ENCODE assay signal across 8 cellular contexts in genomic region chr16:79601092-79601977, GRCh38. TPM values are rescaled to one million over a fixed set of nuclear protein-coding genes. Genes with fewer than 3 reads are reported as not detected.
DNase-seq lines count a peak whose midpoint lies in the region; ATAC-seq and TF ChIP-seq lines count a peak whose summit lies in the region.

No MANE protein-coding gene starts in this region.

- TF ChIP-seq CTCF in AG04449 (IDR thresholded peaks at IDR 0.05; ENCODE audit: insufficient read depth, low read length, missing control alignments) (no peak), fibroblast of pulmonary artery (IDR thresholded peaks at IDR 0.05; ENCODE audit: low read length, missing control alignments) (no peak), natural killer cell (IDR thresholded peaks at IDR 0.05) (no peak)

- H3K27me3 Mint-ChIP-seq in activated T-cell treated with anti-CD3 and anti-CD28 coated beads, Interleukin-2, amount 50 U/mL, for 4 hours (ENCODE audit: low read depth) = peaks cover 8% of the 10 kb centered on the region
- peaks cover 0 to 19% of the 10 kb centered on the region in 2 donors for H3K27me3 Mint-ChIP-seq in natural killer cell (ENCODE audit: low read depth in 2 of 2)

- POLR2A ChIA-PET in AG04449 (lab: Yijun Ruan, JAX) = no interaction called here

- peaks cover 4% of the 10 kb centered on the region for H3K36me3 Mint-ChIP-seq in activated T-cell treated with anti-CD3 and anti-CD28 coated beads, Interleukin-2, amount 50 U/mL, for 4 hours (ENCODE audit: insufficient read depth)
- no peaks in the 10 kb centered on the region for H3K36me3 Mint-ChIP-seq in natural killer cell

- DNase-seq in AG04449 (ENCODE audit: low read depth, low spot score) (no peak), HPDE6-E6E7 (ENCODE audit: extremely low spot score) (peak; percentile 48), fibroblast of pulmonary artery (ENCODE audit: low read depth) (peak; percentile 10), natural killer cell (peak; percentile 41), GOT3 (lab: John Stamatoyannopoulos, UW) (no peak)
- DNase-seq in activated T-cell treated with anti-CD3 and anti-CD28 coated beads, Interleukin-2, amount 50 U/mL, for 4 hours = no peak

- CTCF ChIA-PET in AG04449 (lab: Yijun Ruan, JAX) = interaction anchor here (0.7 to 3.4 kb wide), 7 partner anchors 11 to 1479 kb away, joined by 3 to 12 read pairs (median 3); no protein-coding TSS in a partner anchor

- peak overlapping the region; percentile 89 to 96 for H3K27ac Mint-ChIP-seq in natural killer cell

- intact Hi-C loops in natural killer cell (cut with micrococcal nuclease) = loop anchor here (5.0 to 10.0 kb wide), 6 partner anchors 217 to 1467 kb away; no protein-coding TSS in a partner anchor

- peaks cover 34% of the 10 kb centered on the region for H3K4me1 Mint-ChIP-seq in activated T-cell treated with anti-CD3 and anti-CD28 coated beads, Interleukin-2, amount 50 U/mL, for 4 hours (ENCODE audit: low read depth)
- peaks cover 33 to 36% of the 10 kb centered on the region in 2 donors for H3K4me1 Mint-ChIP-seq in natural killer cell

- no peaks in the 10 kb centered on the region for H3K9me3 Mint-ChIP-seq in activated T-cell treated with anti-CD3 and anti-CD28 coated beads, Interleukin-2, amount 50 U/mL, for 4 hours
- H3K9me3 Mint-ChIP-seq in natural killer cell = no peaks in the 10 kb centered on the region

- H3K4me3 ChIP-seq in AG04449 (ENCODE audit: low read depth, low read length) = peak overlapping the region; percentile 28
- peak overlapping the region; percentile 45 for H3K4me3 ChIP-seq in fibroblast of pulmonary artery (replicated peaks; ENCODE audit: low read depth, low read length)

- peak overlapping the region; percentile 95 for H3K4me3 Mint-ChIP-seq in activated T-cell treated with anti-CD3 and anti-CD28 coated beads, Interleukin-2, amount 50 U/mL, for 4 hours
- peak overlapping the region; percentile 99 for H3K4me3 Mint-ChIP-seq in natural killer cell

- peak; percentile 1 to 3 for ATAC-seq in activated T-cell treated with anti-CD3 and anti-CD28 coated beads, Interleukin-2, amount 50 U/mL, for 4 hours
- ATAC-seq in natural killer cell = peak in 2 of 3 donors; percentile 7 to 11
- no peak for ATAC-seq in HG02840 (IDR thresholded peaks at IDR 0.05; ENCODE audit: low FRiP score, unreplicated experiment)
- ATAC-seq in GM19351 (IDR thresholded peaks at IDR 0.05; ENCODE audit: unreplicated experiment) = no peak

RNA-seq across cellular contexts. Expression of gene MAF, which starts 0.8 kb away (rescaled TPM):
- 100 to 1,000 TPM in 2 of 3 donors, 10 to 100 TPM in 1; 71.5 to 148 (median 141) TPM for total RNA-seq in activated T-cell treated with anti-CD3 and anti-CD28 coated beads, Interleukin-2, amount 50 U/mL, for 4 hours
- total RNA-seq in natural killer cell = 10 to 100 TPM; 24.0 to 50.1 (median 27.1) TPM

Comparison
In these comparisons a context has a peak if more than half of its experiments do, and no peak if none do; other contexts are left out.
1. DNase-seq: peak in HPDE6-E6E7 (single experiment), fibroblast of pulmonary artery (single experiment) and natural killer cell (single experiment); none in AG04449 (single experiment), activated T-cell treated with anti-CD3 and anti-CD28 coated beads, Interleukin-2, amount 50 U/mL, for 4 hours (single experiment) and GOT3 (single experiment).
2. ATAC-seq: peak in activated T-cell treated with anti-CD3 and anti-CD28 coated beads, Interleukin-2, amount 50 U/mL, for 4 hours (2 of 2) and natural killer cell (2 of 3); none in HG02840 (single experiment) and GM19351 (single experiment).